Comparison of ENCODE assay signal across 12 cellular contexts in genomic region chrX:97326456-97326855, GRCh38.
DNase-seq lines count a peak whose midpoint lies in the region; ATAC-seq, FAIRE-seq and TF ChIP-seq lines count a peak whose summit lies in the region.
"Had no signal": no experiment of that assay in that cellular context is flagged by ENCODE, and none has a peak within 500 bp of the region (broad histone marks: within the 10 kb centered on the region; RNA-seq: fewer than 3 reads in every experiment).

No MANE protein-coding gene starts in this region.

- no peak overlapping the region for H3K4ac ChIP-seq in IMR-90 (ENCODE audit: low read depth, low read length)

- H3K4me2 ChIP-seq in IMR-90 (ENCODE audit: low read depth, low read length): no peak overlapping the region
- H3K4me2 ChIP-seq: SK-N-SH had no signal

- CTCF ChIA-PET in IMR-90 (lab: Yijun Ruan, JAX): interaction anchor here (0.6 kb wide), 1 partner anchor 227 kb away, joined by 3 read pairs; no protein-coding TSS in a partner anchor

- H4K8ac ChIP-seq in IMR-90 (ENCODE audit: low read depth in 2 of 2, low read length in 2 of 2): no peak overlapping the region

- no peak overlapping the region for H3K14ac ChIP-seq in IMR-90 (replicated peaks; ENCODE audit: low read depth, low read length)

- POLR2A ChIA-PET in IMR-90 (lab: Charles Lee; ENCODE audit: unreplicated experiment): interaction anchor here (0.9 kb wide), 1 partner anchor 527 kb away, joined by 3 read pairs; no protein-coding TSS in a partner anchor

- H3K9ac ChIP-seq in IMR-90 (ENCODE audit: low read depth, low read length): no peak overlapping the region
- H3K9ac ChIP-seq: SK-N-SH had no signal

- no peak for TF ChIP-seq POLR2A in GM12891 (IDR thresholded peaks at IDR 0.05; ENCODE audit: low read depth, low read length)
- no peak for TF ChIP-seq POLR2A in IMR-90 (IDR thresholded peaks at IDR 0.05; ENCODE audit: low read depth, low read length)
- no peak for TF ChIP-seq POLR2A in esophagus squamous epithelium (IDR thresholded peaks at IDR 0.05)

- peak; percentile 96 for FAIRE-seq in GM12891 (lab: Jason Lieb, UNC)
- FAIRE-seq: HTR-8/SVneo had no signal

- no peak overlapping the region for H3K4me3 ChIP-seq in IMR-90 (ENCODE audit: insufficient read depth, low read depth, low read length)
- H3K4me3 ChIP-seq in esophagus squamous epithelium: no peak overlapping the region

- H2AK9ac ChIP-seq in IMR-90 (replicated peaks; ENCODE audit: low read depth, low read length, poor library complexity): no peak overlapping the region

- H3K79me1 ChIP-seq in IMR-90 (ENCODE audit: low read depth in 1 of 2, low read length in 2 of 2): no peaks in the 10 kb centered on the region

- no peak overlapping the region for H3K23ac ChIP-seq in IMR-90 (ENCODE audit: low read depth, low read length)

- DNase-seq in GM12891 (ENCODE audit: insufficient read length, low spot score) (peak; percentile 8), IMR-90 (peak; percentile 19), AG08396 (ENCODE audit: low spot score) (no peak), esophagus squamous epithelium (lab: John Stamatoyannopoulos, UW) (no peak), NCI-H524 (lab: John Stamatoyannopoulos, UW) (no peak)
- no peak for DNase-seq in stimulated activated CD8-positive, alpha-beta memory T cell treated with anti-CD3 and anti-CD28 coated beads, Interleukin-4, amount 100 ng/mL, for 48 hours
- DNase-seq: activated CD8-positive, alpha-beta T cell treated with anti-CD3 and anti-CD28 coated beads, Interleukin-2, amount 10 ng/mL, durations not matched to agents 7 days and 5 days; NCI-H2171; SK-N-SH had no signal

- no TSS peak for BruUV-seq in IMR-90 (replicated peaks; lab: Mats Ljungman, UMichigan)

- H2BK20ac ChIP-seq in IMR-90 (ENCODE audit: low read depth, low read length): no peak overlapping the region

- ATAC-seq in GM19438 (IDR thresholded peaks at IDR 0.05; ENCODE audit: low read depth, unreplicated experiment): peak; percentile 90
- peak; percentile 94 for ATAC-seq in HG02885 (IDR thresholded peaks at IDR 0.05; ENCODE audit: poor library complexity, unreplicated experiment)
- no peak for ATAC-seq in IMR-90 (ENCODE audit: low read depth)
- ATAC-seq: activated CD8-positive, alpha-beta T cell treated with anti-CD3 and anti-CD28 coated beads, Interleukin-2, amount 10 ng/mL, durations not matched to agents 7 days and 5 days had no signal

- H4K5ac ChIP-seq in IMR-90 (ENCODE audit: low read depth, low read length): no peak overlapping the region

- H3K27me3 ChIP-seq in IMR-90 (ENCODE audit: control insufficient read depth, insufficient read depth, low read length) (no peaks in the 10 kb centered on the region), esophagus squamous epithelium (no peaks in the 10 kb centered on the region)

- H2AK5ac ChIP-seq in IMR-90 (ENCODE audit: low read depth, low read length): no peak overlapping the region

- no peak overlapping the region for H2AFZ ChIP-seq in IMR-90 (replicated peaks; ENCODE audit: low read length, poor library complexity)

- no peak overlapping the region for H3K18ac ChIP-seq in IMR-90 (ENCODE audit: low read depth, low read length)

- no peaks in the 10 kb centered on the region for H4K20me1 ChIP-seq in IMR-90 (ENCODE audit: insufficient read depth, low read length)

- H3K56ac ChIP-seq in IMR-90 (ENCODE audit: extremely low read depth, insufficient read depth, low read length): no peak overlapping the region

- TF ChIP-seq CTCF in IMR-90 (conservative IDR thresholded peaks at IDR 0.05; ENCODE audit: low read depth, low read length): no peak
- TF ChIP-seq CTCF in esophagus squamous epithelium (IDR thresholded peaks at IDR 0.05): no peak

- H4K91ac ChIP-seq in IMR-90 (ENCODE audit: insufficient read depth, low read depth, low read length): no peak overlapping the region

- no peak overlapping the region for H2BK5ac ChIP-seq in IMR-90 (ENCODE audit: low read depth, low read length, poor library complexity, severe bottlenecking)

- H2BK15ac ChIP-seq in IMR-90 (ENCODE audit: low read depth, low read length): no peak overlapping the region

- no peak for TF ChIP-seq RAD21 in IMR-90 (IDR thresholded peaks at IDR 0.05; ENCODE audit: low read length)

- intact Hi-C loops in IMR-90 (cut with micrococcal nuclease): no loop called here
- intact Hi-C loops in esophagus squamous epithelium (cut with DNase I): no loop called here

- dilution Hi-C loops in IMR-90 (cut with HindIII; ENCODE audit: low sequenced_read_pairs, unreplicated experiment): no loop called here

- H3K4me1 ChIP-seq in IMR-90 (ENCODE audit: control insufficient read depth, insufficient read depth, low read length): no peaks in the 10 kb centered on the region
- H3K4me1 ChIP-seq in esophagus squamous epithelium: no peaks in the 10 kb centered on the region

- no peaks in the 10 kb centered on the region for H3K9me1 ChIP-seq in IMR-90 (ENCODE audit: insufficient read depth, low read length)

- no CpG with 5 or more reads among the region's 2 CpGs for WGBS in IMR-90 (ENCODE audit: extremely low coverage in 2 of 2, insufficient read length in 1 of 2), 2 experiments
- 73 to 100% methylated on average over 1 to 2 of the region's 2 CpGs for WGBS in esophagus squamous epithelium, 2 donors

- in situ Hi-C loops in IMR-90 (cut with MboI; ENCODE audit: low sequenced_read_pairs): no loop called here

- H3K36me3 ChIP-seq in IMR-90 (ENCODE audit: control insufficient read depth, insufficient read depth, low read length) (no peaks in the 10 kb centered on the region), esophagus squamous epithelium (no peaks in the 10 kb centered on the region)

- H3K27ac ChIP-seq in IMR-90 (ENCODE audit: insufficient read depth, low read length) (no peak overlapping the region), esophagus squamous epithelium (no peak overlapping the region)

- H2BK120ac ChIP-seq in IMR-90 (ENCODE audit: low read depth, low read length): no peak overlapping the region

- no peaks in the 10 kb centered on the region for H3K9me3 ChIP-seq in IMR-90 (ENCODE audit: control insufficient read depth, insufficient read depth, low read length)
- no peaks in the 10 kb centered on the region for H3K9me3 ChIP-seq in esophagus squamous epithelium
- H3K9me3 ChIP-seq: SK-N-SH had no signal

TF ChIP-seq in GM12891, 5 proteins besides CTCF, POLR2A, EP300 and RAD21:
- TF ChIP-seq POU2F2 (IDR thresholded peaks at IDR 0.05; ENCODE audit: low read depth, low read length) (no peak), PAX5 (IDR thresholded peaks at IDR 0.05; ENCODE audit: insufficient read depth, low read length, severe bottlenecking) (peak; percentile 49), TAF1 (IDR thresholded peaks at IDR 0.05; ENCODE audit: low read depth, low read length) (no peak), SPI1 (IDR thresholded peaks at IDR 0.05; ENCODE audit: low read depth, low read length) (no peak), POLR2AphosphoS5 (IDR thresholded peaks at IDR 0.05; ENCODE audit: low read depth, low read length) (no peak)
TF ChIP-seq in GM12891: peak in this region for 1.

TF ChIP-seq in IMR-90, 13 proteins besides CTCF, POLR2A, EP300 and RAD21:
- TF ChIP-seq SMC3 (IDR thresholded peaks at IDR 0.05; ENCODE audit: low read depth, low read length): no peak
- no peak for TF ChIP-seq ELK1 (IDR thresholded peaks at IDR 0.05; ENCODE audit: borderline replicate concordance, low read depth, low read length)
- no peak for TF ChIP-seq BHLHE40 (IDR thresholded peaks at IDR 0.05; ENCODE audit: low read depth, low read length)
- TF ChIP-seq CHD1 (IDR thresholded peaks at IDR 0.05; ENCODE audit: low read depth, low read length): no peak
- TF ChIP-seq RFX5 (IDR thresholded peaks at IDR 0.05; ENCODE audit: low read depth, low read length): no peak
- no peak for TF ChIP-seq NFE2L2 (IDR thresholded peaks at IDR 0.05; ENCODE audit: low read depth, low read length)
- TF ChIP-seq MXI1 (IDR thresholded peaks at IDR 0.05; ENCODE audit: borderline replicate concordance, low read depth, low read length): no peak
- no peak for TF ChIP-seq CEBPB (IDR thresholded peaks at IDR 0.05; ENCODE audit: low read depth, low read length)
- TF ChIP-seq RCOR1 (IDR thresholded peaks at IDR 0.05; ENCODE audit: insufficient replicate concordance, low read length): no peak
- no peak for TF ChIP-seq MAFK (IDR thresholded peaks at IDR 0.05; ENCODE audit: low read depth, low read length)

Comparison
In these comparisons a context has a peak if more than half of its experiments do, and no peak if none do; other contexts are left out.
1. DNase-seq: peak in GM12891 (single experiment) and IMR-90 (single experiment); none in AG08396 (single experiment), esophagus squamous epithelium (single experiment), stimulated activated CD8-positive, alpha-beta memory T cell treated with anti-CD3 and anti-CD28 coated beads, Interleukin-4, amount 100 ng/mL, for 48 hours (single experiment) and NCI-H524 (0 of 2).